1 cellular context compared by ENCODE assay signal in genomic region chr16:1732071-1732470, GRCh38.
TF ChIP-seq lines count a peak whose summit lies in the region.

No MANE protein-coding gene starts in this region.

TF ChIP-seq in K562, 482 proteins besides CTCF, POLR2A, EP300 and RAD21:
- TF ChIP-seq POLR2G (IDR thresholded peaks at IDR 0.05; ENCODE audit: low read depth, low read length), result peak; percentile 22; the same call in 1 of the 2 replicates
- no peak for TF ChIP-seq SIN3A (IDR thresholded peaks at IDR 0.05; ENCODE audit: borderline replicate concordance in 2 of 2, control insufficient read depth in 1 of 2, low read depth in 2 of 2, low read length in 2 of 2)
